In the genomic region with DNA sequence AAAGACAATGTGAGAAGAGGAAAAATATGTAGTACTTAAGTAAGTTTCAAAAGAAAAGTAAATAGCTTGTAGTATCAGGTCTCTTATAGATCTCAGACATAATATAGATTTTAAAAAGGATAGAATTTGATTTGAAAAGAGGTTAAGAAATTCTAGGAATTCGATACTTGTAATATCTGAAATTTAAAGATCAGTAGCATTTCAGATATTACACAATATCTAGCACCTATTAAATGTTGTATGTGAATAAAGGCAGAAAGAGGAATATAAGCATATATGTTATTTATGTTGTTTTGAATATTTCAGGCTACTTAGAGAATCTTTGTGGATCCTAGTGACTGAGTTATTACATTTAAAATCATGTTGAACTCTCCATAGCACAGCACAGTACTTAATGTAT, we compare ENCODE assay signal across 28 cellular contexts.
"Had no signal": no experiment of that assay in that cellular context is flagged by ENCODE, and none has a peak within 500 bp of the region (broad histone marks: within the 10 kb centered on the region; RNA-seq: fewer than 3 reads in every experiment).

No MANE protein-coding gene starts in this region.

- FAIRE-seq: endometrium, islet of Langerhans, keratinocyte had no signal

- H3K4me3 Mint-ChIP-seq: dendritic cell treated with granulocyte-macrophage colony-stimulating factor and Interleukin-4, amounts not matched to agents 40 ng/mL and 50 ng/mL, for 4 days; effector memory CD8-positive, alpha-beta T cell; endodermal cell; mesothelial cell of epicardium; naive B cell had no signal

- H3K27me3 ChIP-seq: colonic mucosa, esophagus squamous epithelium, gastrocnemius medialis, heart right ventricle, left lung had no signal

- H3K27ac Mint-ChIP-seq: dendritic cell treated with granulocyte-macrophage colony-stimulating factor and Interleukin-4, amounts not matched to agents 40 ng/mL and 50 ng/mL, for 4 days; effector memory CD8-positive, alpha-beta T cell; endodermal cell; mesothelial cell of epicardium; naive B cell had no signal

- H3K4me1 Mint-ChIP-seq: endodermal cell, mesothelial cell of epicardium had no signal

- ATAC-seq: effector memory CD8-positive, alpha-beta T cell; esophagus mucosa; gastrocnemius medialis; heart right ventricle; left cardiac atrium; left lung; left ventricle myocardium superior; lower lobe of right lung; mucosa of descending colon had no signal

- DNase-seq: colonic mucosa; cortex of kidney; effector CD8-positive, alpha-beta T cell; effector memory CD8-positive, alpha-beta T cell; endodermal cell; erythroblast; esophagus squamous epithelium; foreskin fibroblast; foreskin melanocyte; gastrocnemius medialis; glutamatergic neuron; head of caudate nucleus; heart right ventricle; hippocampal formation; left cardiac atrium; left lung; left ventricle myocardium superior; lower lobe of right lung; mesenchymal stem cell; mucosa of descending colon; naive B cell had no signal

- H3K27ac ChIP-seq: colonic mucosa, epithelial cell of prostate, esophagus squamous epithelium, gastrocnemius medialis, heart right ventricle, left lung, lower lobe of right lung had no signal

- H3K27me3 Mint-ChIP-seq: dendritic cell treated with granulocyte-macrophage colony-stimulating factor and Interleukin-4, amounts not matched to agents 40 ng/mL and 50 ng/mL, for 4 days; effector memory CD8-positive, alpha-beta T cell; naive B cell had no signal

- H3K4me3 ChIP-seq: colonic mucosa, esophagus squamous epithelium, gastrocnemius medialis, heart right ventricle, left lung, lower lobe of right lung, mucosa of descending colon had no signal

- H3K9me3 Mint-ChIP-seq: dendritic cell treated with granulocyte-macrophage colony-stimulating factor and Interleukin-4, amounts not matched to agents 40 ng/mL and 50 ng/mL, for 4 days; effector memory CD8-positive, alpha-beta T cell; endodermal cell; mesothelial cell of epicardium had no signal

- H3K9me3 ChIP-seq: colonic mucosa, esophagus squamous epithelium, gastrocnemius medialis, heart right ventricle, left lung, lower lobe of right lung, mucosa of descending colon had no signal

- H3K36me3 ChIP-seq: colonic mucosa had no signal

- H3K4me1 ChIP-seq: colonic mucosa, esophagus squamous epithelium, gastrocnemius medialis, heart right ventricle, left lung, lower lobe of right lung had no signal
